27 cellular contexts compared by ENCODE assay signal in genomic region chr10:80658068-80658467, GRCh38.
"Had no signal": no experiment of that assay in that cellular context is flagged by ENCODE, and none has a peak within 500 bp of the region (broad histone marks: within the 10 kb centered on the region; RNA-seq: fewer than 3 reads in every experiment).

No MANE protein-coding gene starts in this region.

- H3K4me3 ChIP-seq: hepatocyte, left ventricle myocardium inferior, lung, neural progenitor cell, ovary, right atrium auricular region, skin epidermis, stomach, testis, thyroid gland, transverse colon, upper lobe of right lung, uterus had no signal

- DNase-seq: islet precursor cell; left ventricle myocardium inferior; mesendoderm; naive B cell; natural killer cell; nephron progenitor cell; occipital lobe; ovary; stimulated activated CD4-positive, alpha-beta T cell treated with anti-CD3 and anti-CD28 coated beads, Interleukin-12 subunit alpha, Interleukin-12 subunit beta, amount 100 ng/mL, for 4 hours; stimulated activated CD4-positive, alpha-beta T cell treated with anti-CD3 and anti-CD28 coated beads, Interleukin-15, amount 100 ng/mL, for 24 hours; stimulated activated CD4-positive, alpha-beta T cell treated with anti-CD3 and anti-CD28 coated beads, Interleukin-2, amount 100 ng/mL, for 24 hours; stimulated activated CD4-positive, alpha-beta T cell treated with anti-CD3 and anti-CD28 coated beads, Interleukin-4, amount 100 ng/mL, for 1 hour; stimulated activated naive B cell treated with anti-CD40 and anti-IgM and Interleukin-4, amounts not matched to agents 10 μg/mL and 1 μg/mL and 100 μg/mL, for 72 hours; stimulated activated naive CD8-positive, alpha-beta T cell treated with anti-CD3 and anti-CD28 coated beads, Interleukin-15, Interleukin-2, amounts not matched to agents 100 U/mL and 50 U/mL, for 24 hours; stomach; testis; thyroid gland; transverse colon; upper lobe of right lung; uterus had no signal

- H3K79me2 ChIP-seq: hepatocyte had no signal

- H3K36me3 ChIP-seq: left ventricle myocardium inferior, neural progenitor cell, neutrophil, ovary, right atrium auricular region, stomach, thyroid gland, transverse colon, upper lobe of right lung, uterus had no signal

- H3K4me2 ChIP-seq: hepatocyte, neural progenitor cell had no signal

- ATAC-seq: natural killer cell; sciatic nerve; stimulated activated naive B cell treated with anti-CD40 and anti-IgM and Interleukin-4, amounts not matched to agents 10 μg/mL and 1 μg/mL and 100 μg/mL, for 72 hours; stimulated activated naive CD8-positive, alpha-beta T cell treated with anti-CD3 and anti-CD28 coated beads, Interleukin-15, Interleukin-2, amounts not matched to agents 100 U/mL and 50 U/mL, for 24 hours; upper lobe of right lung had no signal

- H3K27ac ChIP-seq: hepatocyte, left ventricle myocardium inferior, neural progenitor cell, ovary, right atrium auricular region, skin epidermis, stomach, testis, thyroid gland, transverse colon, upper lobe of right lung, uterus had no signal

- H3K27me3 ChIP-seq: hepatocyte, neural progenitor cell, neutrophil, ovary, right atrium auricular region, testis, thyroid gland, transverse colon, upper lobe of right lung, uterus had no signal

- H3K9me3 ChIP-seq: ovary, testis, thyroid gland, transverse colon, uterus had no signal

- H3K4me1 ChIP-seq: uterus had no signal

- H3K9ac ChIP-seq: neural progenitor cell had no signal

- H2AFZ ChIP-seq: hepatocyte, neural progenitor cell had no signal
